13 cellular contexts compared by ENCODE assay signal in the genomic region with DNA sequence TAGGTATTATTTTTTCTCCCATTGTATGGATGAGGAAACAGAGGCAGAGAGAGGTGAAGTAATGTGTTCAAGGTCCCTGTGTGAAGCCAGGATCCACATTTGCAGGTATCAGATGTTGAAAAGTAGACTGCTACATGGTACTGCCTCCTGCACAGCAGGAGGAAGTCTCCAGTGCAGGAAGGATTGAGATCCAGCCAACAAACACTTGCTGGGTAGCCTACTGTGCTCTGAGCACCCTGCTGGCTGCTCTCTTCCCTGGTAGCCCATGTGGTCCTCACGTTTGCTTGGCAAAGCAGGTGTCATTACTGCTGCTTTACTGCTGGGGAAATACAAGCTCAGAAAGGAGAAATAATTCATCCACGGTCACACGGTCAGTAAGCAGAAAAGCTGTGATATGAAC. TPM values are rescaled to one million over a fixed set of nuclear protein-coding genes. Genes with fewer than 3 reads are reported as not detected.
"Had no signal": no experiment of that assay in that cellular context is flagged by ENCODE, and none has a peak within 500 bp of the region (broad histone marks: within the 10 kb centered on the region; RNA-seq: fewer than 3 reads in every experiment).

No MANE protein-coding gene starts in this region.

- H3K9me3 ChIP-seq: left lung, right atrium auricular region, tibial artery, uterus had no signal

- ATAC-seq: activated T-helper 17 cell treated with anti-CD3 and anti-CD28 coated beads, Interleukin-2, amount 50 U/mL, for 72 hours; left lung; natural killer cell treated with Interleukin-12 subunit alpha and Interleukin-12 subunit beta and Interleukin-15 and Interleukin-18, amount 100 ng/mL, for 72 hours had no signal

- H3K36me3 ChIP-seq: left lung, right atrium auricular region, tibial artery, uterus had no signal

- H3K27me3 ChIP-seq: right atrium auricular region, uterus had no signal

- H3K27ac ChIP-seq: left lung, right atrium auricular region, tibial artery, uterus had no signal

- H3K4me1 ChIP-seq: left lung, right atrium auricular region, tibial artery, uterus had no signal

- H3K4me3 ChIP-seq: left lung, right atrium auricular region, tibial artery, uterus had no signal

- DNase-seq: activated CD4-positive, alpha-beta T cell treated with anti-CD3 and anti-CD28 coated beads, Interleukin-2, amount 50 U/mL, for 1 hour; activated naive CD4-positive, alpha-beta T cell treated with anti-CD3 and anti-CD28 coated beads, Interleukin-2, amount 10 ng/mL, durations not matched to agents 7 days and 5 days; activated T-cell treated with anti-CD3 and anti-CD28 coated beads for 4 hours; effector memory CD4-positive, alpha-beta T cell; left lung; small intestine; tibial artery; uterus had no signal

RNA-seq across cellular contexts. Expression of a gene that starts 21.3 kb away (rescaled TPM):
- total RNA-seq: activated CD8-positive, alpha-beta memory T cell treated with anti-CD3 and anti-CD28 coated beads for 36 hours; activated T-helper 17 cell treated with anti-CD3 and anti-CD28 coated beads, Interleukin-2, amount 50 U/mL, for 72 hours; fibroblast of lung; natural killer cell treated with Interleukin-12 subunit alpha and Interleukin-12 subunit beta and Interleukin-15 and Interleukin-18, amount 100 ng/mL, for 72 hours had no signal
